In the genomic region with DNA sequence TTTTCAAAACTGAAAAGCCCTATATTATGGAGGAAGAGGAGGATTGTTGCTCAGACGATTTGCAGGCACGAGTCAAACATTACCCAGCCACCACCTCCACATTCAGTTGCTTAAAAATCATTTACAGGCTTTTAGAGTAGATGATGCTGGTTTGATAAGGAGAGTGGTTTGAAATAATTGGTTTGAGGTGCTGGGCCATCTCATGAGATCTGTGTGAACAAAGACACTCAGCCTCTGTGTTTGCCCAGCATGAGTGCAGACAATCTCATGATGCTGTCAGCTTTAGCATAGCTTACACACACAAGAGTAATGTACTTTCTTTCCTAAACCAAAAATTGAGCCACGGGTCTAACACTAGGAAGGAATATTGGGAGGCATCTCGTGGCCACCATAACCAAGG, we compare ENCODE assay signal across 16 cellular contexts. TPM values are rescaled to one million over a fixed set of nuclear protein-coding genes. Genes with fewer than 3 reads are reported as not detected.
A peak's percentile ranks its signal among the peaks of the same experiment; 100 is the strongest.
DNase-seq lines count a peak whose midpoint lies in the region; ATAC-seq, FAIRE-seq and TF ChIP-seq lines count a peak whose summit lies in the region.
"Had no signal": no experiment of that assay in that cellular context is flagged by ENCODE, and none has a peak within 500 bp of the region (broad histone marks: within the 10 kb centered on the region; RNA-seq: fewer than 3 reads in every experiment).

No MANE protein-coding gene starts in this region.

- RAD21 ChIA-PET in GM12878 (lab: Charles Lee; ENCODE audit: unreplicated experiment), result interaction anchor here (1.7 kb wide), 1 partner anchor 16 kb away, joined by 3 read pairs; no protein-coding TSS in a partner anchor

- CTCF ChIA-PET in MCF 10A (lab: Yijun Ruan, JAX) (no interaction called here), mammary epithelial cell (lab: Charles Lee; ENCODE audit: low non-redundant PET) (no interaction called here), GM12878 (lab: Yijun Ruan, JAX) (interaction anchor here (0.6 to 2.6 kb wide), 9 partner anchors 8 to 222 kb away, joined by 3 to 15 read pairs (median 4); no protein-coding TSS in a partner anchor)

- H3K4me2 ChIP-seq in mammary epithelial cell (ENCODE audit: insufficient read depth, low read depth, low read length) (no peak overlapping the region), OCI-LY3 (ENCODE audit: low read length) (peak overlapping the region; percentile 92), GM12878 (ENCODE audit: control insufficient read depth, insufficient read depth) (peak overlapping the region; percentile 15)

- H3K79me2 ChIP-seq in mammary epithelial cell (ENCODE audit: insufficient read depth, low read length) (peaks cover 34% of the 10 kb centered on the region), OCI-LY3 (ENCODE audit: low read length) (peaks cover 89% of the 10 kb centered on the region), GM12878 (ENCODE audit: control insufficient read depth, insufficient read depth, low read length) (peaks cover 79% of the 10 kb centered on the region)

- H3K9me3 ChIP-seq in mammary epithelial cell (replicated peaks; ENCODE audit: insufficient read depth, low read length) (no peaks in the 10 kb centered on the region), OCI-LY3 (ENCODE audit: insufficient read depth, low read length) (no peaks in the 10 kb centered on the region), GM12878 (replicated peaks; ENCODE audit: control insufficient read depth, insufficient read depth, low read length) (no peaks in the 10 kb centered on the region; the same call in 2 of the 3 replicates), right lobe of liver (no peaks in the 10 kb centered on the region)
- H3K9me3 ChIP-seq: ascending aorta, left lung had no signal

- no peak for TF ChIP-seq CTCF in MCF 10A (IDR thresholded peaks at IDR 0.05; ENCODE audit: unreplicated experiment)
- no peak for TF ChIP-seq CTCF in mammary epithelial cell (conservative IDR thresholded peaks at IDR 0.05 in 1 of 2, IDR thresholded peaks at IDR 0.05 in 1 of 2; ENCODE audit: extremely low read depth in 1 of 2, insufficient read depth in 1 of 2, low read depth in 1 of 2, low read length in 2 of 2)
- TF ChIP-seq CTCF in OCI-LY3 (IDR thresholded peaks at IDR 0.05; ENCODE audit: low read depth, low read length), result no peak
- TF ChIP-seq CTCF in GM12878 (IDR thresholded peaks at IDR 0.05 in 2 of 3, conservative IDR thresholded peaks at IDR 0.05 in 1 of 3; ENCODE audit: control insufficient read depth in 2 of 3, extremely low read depth in 1 of 3, insufficient read depth in 1 of 3, low read depth in 3 of 3, low read length in 3 of 3), result no peak
- no peak for TF ChIP-seq CTCF in GM10266 (IDR thresholded peaks at IDR 0.05; ENCODE audit: control insufficient read depth, insufficient read depth, low read depth, missing control alignments)
- no peak for TF ChIP-seq CTCF in right lobe of liver (IDR thresholded peaks at IDR 0.05)

- H3K27ac ChIP-seq in mammary epithelial cell (ENCODE audit: insufficient read depth, low read depth, low read length) (no peak overlapping the region), OCI-LY3 (ENCODE audit: low read length) (peak overlapping the region; percentile 94), GM12878 (ENCODE audit: control insufficient read depth, insufficient read depth) (0 out of 2 replicates have a peak overlapping the region, but pooled peaks have one; percentile 5), right lobe of liver (no peak overlapping the region)
- H3K27ac ChIP-seq: ascending aorta, SK-N-MC, VCaP had no signal

- H3K4me3 Mint-ChIP-seq in MCF 10A (ENCODE audit: unreplicated experiment), result no peak overlapping the region

- H3K36me3 Mint-ChIP-seq in MCF 10A (ENCODE audit: insufficient read depth, unreplicated experiment), result peaks cover 51% of the 10 kb centered on the region

- H3K4me3 ChIP-seq in mammary epithelial cell (replicated peaks in 1 of 3; ENCODE audit: insufficient read depth in 1 of 3, low read depth in 2 of 3, low read length in 3 of 3) (no peak overlapping the region), OCI-LY3 (ENCODE audit: low read length) (peak overlapping the region; percentile 85), GM12878 (0 out of 2 replicates have a peak overlapping the region, but pooled peaks have one; percentile 88), right lobe of liver (no peak overlapping the region)
- H3K4me3 ChIP-seq: ascending aorta, left lung, SK-N-MC had no signal

- ATAC-seq in GM12878 (no peak), HG03039 (IDR thresholded peaks at IDR 0.05; ENCODE audit: unreplicated experiment) (no peak), right lobe of liver (no peak)
- ATAC-seq: left lung had no signal

- dilution Hi-C loops in mammary epithelial cell (cut with HindIII; ENCODE audit: low sequenced_read_pairs), result no loop called here

- no peak for TF ChIP-seq RAD21 in GM12878 (IDR thresholded peaks at IDR 0.05; ENCODE audit: insufficient read depth, low read depth, low read length)

- TF ChIP-seq POLR2A in GM12878 (IDR thresholded peaks at IDR 0.05; ENCODE audit: low read depth, low read length) (no peak), right lobe of liver (IDR thresholded peaks at IDR 0.05) (no peak)

- WGBS in mammary epithelial cell (ENCODE audit: low coverage, missing lambda C conversion rate), result 95% methylated on average over 4 of the region's 4 CpGs
- WGBS in GM12878 (ENCODE audit: insufficient coverage, insufficient replicate concordance, low lambda C conversion rate, missing lambda C conversion rate), result 97% methylated on average over 4 of the region's 4 CpGs
- 73% methylated on average over 4 of the region's 4 CpGs for WGBS in right lobe of liver (ENCODE audit: insufficient coverage, low coverage, low lambda C conversion rate, missing lambda C conversion rate)

- intact Hi-C loops in MCF 10A (cut with micrococcal nuclease) (no loop called here), mammary epithelial cell (cut with micrococcal nuclease) (no loop called here), GM12878 (cut with micrococcal nuclease; ENCODE audit: unreplicated experiment) (no loop called here), right lobe of liver (cut with DNase I) (no loop called here)

- SMC1A ChIA-PET in GM12878 (lab: Charles Lee; ENCODE audit: uncharacterized antibody, unreplicated experiment), result interaction anchor here (1.1 to 1.2 kb wide), 2 partner anchors 14 to 16 kb away, joined by 3 to 4 read pairs; no protein-coding TSS in a partner anchor

- BruUV-seq in MCF 10A (replicated peaks; lab: Mats Ljungman, UMichigan), result no TSS peak
- no TSS peak for BruUV-seq in mammary epithelial cell (replicated peaks; lab: Mats Ljungman, UMichigan)
- no TSS peak for BruUV-seq in GM12878 (replicated peaks; lab: Mats Ljungman, UMichigan)

- in situ Hi-C loops in mammary epithelial cell (cut with MboI; ENCODE audit: low sequenced_read_pairs in 2 of 2), result no loop called here
- in situ Hi-C loops in GM12878 (cut with MboI), result no loop called here

- H3K9ac ChIP-seq in mammary epithelial cell (ENCODE audit: insufficient read depth, low read length) (no peak overlapping the region), OCI-LY3 (ENCODE audit: low read length) (peak overlapping the region; percentile 34), GM12878 (ENCODE audit: control insufficient read depth, insufficient read depth, low read length) (no peak overlapping the region)

- H3K27me3 ChIP-seq in mammary epithelial cell (ENCODE audit: insufficient read depth, low read length), result no peaks in the 10 kb centered on the region
- no peaks in the 10 kb centered on the region for H3K27me3 ChIP-seq in OCI-LY3 (ENCODE audit: low read depth, low read length)
- H3K27me3 ChIP-seq in GM12878 (replicated peaks in 1 of 2; ENCODE audit: control insufficient read depth in 2 of 2, insufficient read depth in 2 of 2, low read length in 1 of 2), result no peaks in the 10 kb centered on the region
- H3K27me3 ChIP-seq in right lobe of liver, result no peaks in the 10 kb centered on the region
- H3K27me3 ChIP-seq: ascending aorta, left lung had no signal

- H3K4me1 ChIP-seq in mammary epithelial cell (ENCODE audit: insufficient read depth, low read length) (peaks cover 37% of the 10 kb centered on the region), OCI-LY3 (ENCODE audit: low read length) (peaks cover 90% of the 10 kb centered on the region), GM12878 (ENCODE audit: control insufficient read depth, insufficient read depth, low read length) (peaks cover 40% of the 10 kb centered on the region), right lobe of liver (peaks cover 0 to 51% (median 13%) of the 10 kb centered on the region in 4 donors)

- peak overlapping the region; percentile 41 for H3K27ac Mint-ChIP-seq in MCF 10A (ENCODE audit: low read depth, unreplicated experiment)

- no peak for FAIRE-seq in GM12878 (lab: Jason Lieb, UNC)

- no peaks in the 10 kb centered on the region for H4K20me1 ChIP-seq in mammary epithelial cell (ENCODE audit: insufficient read depth, low read length)
- peaks cover 64% of the 10 kb centered on the region for H4K20me1 ChIP-seq in OCI-LY3 (ENCODE audit: insufficient read depth, low read length)
- peaks cover 3% of the 10 kb centered on the region; the same call in 1 of the 2 replicates for H4K20me1 ChIP-seq in GM12878 (ENCODE audit: control insufficient read depth, insufficient read depth)

- H3K4me1 Mint-ChIP-seq in MCF 10A (ENCODE audit: insufficient read depth, unreplicated experiment), result peaks cover 35% of the 10 kb centered on the region

- DNase-seq in MCF 10A (ENCODE audit: unreplicated experiment) (no peak), mammary epithelial cell (no peak), GM12878 (ENCODE audit: low read depth, low spot score) (no peak), GM10266 (ENCODE audit: extremely low spot score) (no peak), right lobe of liver (no peak)
- no peak for DNase-seq in NK-92 treated with Interleukin-12 subunit alpha and Interleukin-12 subunit beta, amount 100 ng/mL, for 24 hours (lab: John Stamatoyannopoulos, UW)
- DNase-seq: foreskin fibroblast, Karpas-422, left lung, NCI-H146, NCI-H446 had no signal

- POLR2A ChIA-PET in MCF 10A (lab: Yijun Ruan, JAX), result interaction anchor here (2.2 kb wide), 1 partner anchor 12 kb away, joined by 8 read pairs; no protein-coding TSS in a partner anchor
- POLR2A ChIA-PET in GM12878 (lab: Charles Lee), result interaction anchor here (0.5 kb wide), 1 partner anchor 220 kb away, joined by 5 read pairs; no protein-coding TSS in a partner anchor

- no peak for TF ChIP-seq EP300 in GM12878 (IDR thresholded peaks at IDR 0.05; ENCODE audit: borderline replicate concordance in 1 of 2, control insufficient read depth in 1 of 2, low read depth in 2 of 2, low read length in 2 of 2)

- H2AFZ ChIP-seq in mammary epithelial cell (ENCODE audit: low read depth, low read length) (no peak overlapping the region), OCI-LY3 (ENCODE audit: low read depth, low read length) (no peak overlapping the region), GM12878 (ENCODE audit: control insufficient read depth, low read depth, low read length) (no peak overlapping the region)

- H3K9me3 Mint-ChIP-seq in MCF 10A (ENCODE audit: unreplicated experiment), result no peaks in the 10 kb centered on the region

- H3K27me3 Mint-ChIP-seq in MCF 10A (ENCODE audit: insufficient read depth, unreplicated experiment), result no peaks in the 10 kb centered on the region

- peaks cover 9% of the 10 kb centered on the region for H3K36me3 ChIP-seq in mammary epithelial cell (ENCODE audit: insufficient read depth, low read length)
- peaks cover 82% of the 10 kb centered on the region for H3K36me3 ChIP-seq in OCI-LY3 (replicated peaks; ENCODE audit: low read depth, low read length)
- H3K36me3 ChIP-seq in GM12878 (ENCODE audit: control insufficient read depth in 2 of 2, insufficient read depth in 2 of 2, low read length in 1 of 2), result peaks cover 15 to 37% of the 10 kb centered on the region in 2 experiments
- peaks cover 4 to 47% (median 18%) of the 10 kb centered on the region in 4 donors for H3K36me3 ChIP-seq in right lobe of liver

RNA-seq across cellular contexts. Expression of a gene that starts 4.3 kb away (rescaled TPM):
- total RNA-seq in MCF 10A (2022), result 96.6 and 112 TPM in 2 replicates
- 10 to 100 TPM; 22.7 to 27.6 TPM for total RNA-seq in mammary epithelial cell
- 105 TPM for polyA plus RNA-seq in mammary epithelial cell
- polyA minus RNA-seq in mammary epithelial cell, result 69.4 TPM
- 332 and 410 TPM in 2 replicates for total RNA-seq in GM12878 (2013; cell fraction: nucleolus; rRNA removed)
- 104 and 112 TPM in 2 replicates for total RNA-seq in GM12878 (2014; rRNA removed)
- 79.7 and 80.2 TPM in 2 replicates for total RNA-seq in GM12878 (2014; rRNA removed; fragmentation: Illumina TruSeq; extraction: Trizol)
- 147 and 158 TPM in 2 replicates for total RNA-seq in GM12878 (2021)
- polyA plus RNA-seq in GM12878 (2011; ENCODE audit: low read depth), result 77.0 TPM
- polyA plus RNA-seq in GM12878 (2011; rRNA removed), result 129 and 237 TPM in 2 replicates
- 362 and 451 TPM in 2 replicates for polyA plus RNA-seq in GM12878 (2011; cell fraction: cytosol; rRNA removed)
- 282 and 405 TPM in 2 replicates for polyA plus RNA-seq in GM12878 (2011; cell fraction: nucleus; rRNA removed)
- polyA plus RNA-seq in GM12878 (2012), result 84.4 and 111 TPM in 2 replicates
- 153 and 168 TPM in 2 replicates for polyA plus RNA-seq in GM12878 (2014; fragmentation: Illumina TruSeq; extraction: Trizol)
- 10 to 100 TPM; 37.5 to 79.9 TPM for polyA plus RNA-seq in GM12878 (2014; fragmentation: Nextera tagmentation; extraction: Ambion mirVana)
- 107 and 111 TPM in 2 replicates for polyA plus RNA-seq in GM12878 (2014; rRNA removed)
- 100 to 1,000 TPM; 189 to 200 TPM for polyA plus RNA-seq in GM12878 (2016; fragmentation: Nextera tagmentation; extraction: Ambion mirVana)
- 286 and 303 TPM in 2 replicates for polyA minus RNA-seq in GM12878 (2011; rRNA and poly(A)+ RNA removed)
- 73.4 and 78.4 TPM in 2 replicates for polyA minus RNA-seq in GM12878 (2011; cell fraction: cytosol; rRNA and poly(A)+ RNA removed)
- polyA minus RNA-seq in GM12878 (2011; cell fraction: nucleus; rRNA and poly(A)+ RNA removed), result 142 and 145 TPM in 2 replicates
- 100 to 1,000 TPM; 109 to 259 (median 185) TPM for total RNA-seq in right lobe of liver

RNA-seq across cellular contexts. Expression of a gene that starts 32.2 kb away (rescaled TPM):
- total RNA-seq in MCF 10A (2022) (0.25 TPM in 1 of 2 replicates, not detected in the other), mammary epithelial cell (not detected), GM12878 (2014; rRNA removed) (0.68 TPM in 1 of 2 replicates, not detected in the other), GM12878 (2014; rRNA removed; fragmentation: Illumina TruSeq; extraction: Trizol) (0.41 TPM in 1 of 2 replicates, not detected in the other), GM12878 (2021) (1.7 and 2.0 TPM in 2 replicates), right lobe of liver (1 to 10 TPM in 1 of 6 experiments, under 1 TPM in 3, not detected in 2; 0.39 to 1.2 (median 0.86) TPM)
- polyA plus RNA-seq in mammary epithelial cell (not detected), GM12878 (2011; rRNA removed) (0.23 and 0.43 TPM in 2 replicates), GM12878 (2014; fragmentation: Illumina TruSeq; extraction: Trizol) (0.10 TPM in 1 of 2 replicates, not detected in the other), GM12878 (2014; fragmentation: Nextera tagmentation; extraction: Ambion mirVana) (1 to 10 TPM in 1 of 2 experiments, under 1 TPM in 1; 0.88 to 1.0 TPM), GM12878 (2014; rRNA removed) (0.25 and 0.40 TPM in 2 replicates), GM12878 (2016; fragmentation: Nextera tagmentation; extraction: Ambion mirVana) (under 1 TPM in 1 of 2 experiments, not detected in 1; 0.19 TPM)
- polyA minus RNA-seq in mammary epithelial cell, result not detected
- 1.2 and 1.3 TPM in 2 replicates for total RNA-seq in GM12878 (2013; cell fraction: nucleolus; rRNA removed)
- 1.2 TPM for polyA plus RNA-seq in GM12878 (2011; ENCODE audit: low read depth)
- polyA plus RNA-seq in GM12878 (2011; cell fraction: cytosol; rRNA removed), result 0.87 and 1.3 TPM in 2 replicates
- 7.3 and 7.5 TPM in 2 replicates for polyA plus RNA-seq in GM12878 (2011; cell fraction: nucleus; rRNA removed)
- polyA plus RNA-seq in GM12878 (2012), result 1.3 and 1.7 TPM in 2 replicates
- polyA minus RNA-seq in GM12878 (2011; rRNA and poly(A)+ RNA removed), result 0.72 and 1.2 TPM in 2 replicates
- polyA minus RNA-seq in GM12878 (2011; cell fraction: cytosol; rRNA and poly(A)+ RNA removed), result not detected in 2 replicates
- 0.36 and 1.1 TPM in 2 replicates for polyA minus RNA-seq in GM12878 (2011; cell fraction: nucleus; rRNA and poly(A)+ RNA removed)
- total RNA-seq: ascending aorta had no signal

RNA-seq across cellular contexts. Expression of a gene that starts 37.7 kb away (rescaled TPM):
- total RNA-seq in MCF 10A (2022) (2.0 and 3.2 TPM in 2 replicates), mammary epithelial cell (under 1 TPM; 0.31 to 0.33 TPM), GM12878 (2014; rRNA removed) (0.33 and 0.34 TPM in 2 replicates), GM12878 (2014; rRNA removed; fragmentation: Illumina TruSeq; extraction: Trizol) (not detected in 2 replicates), GM12878 (2021) (1.0 and 1.1 TPM in 2 replicates), right lobe of liver (10 to 100 TPM; 12.5 to 54.4 (median 18.6) TPM)
- polyA plus RNA-seq in mammary epithelial cell (0.06 TPM), GM12878 (2011; rRNA removed) (not detected in 2 replicates), GM12878 (2014; fragmentation: Illumina TruSeq; extraction: Trizol) (not detected in 2 replicates), GM12878 (2014; fragmentation: Nextera tagmentation; extraction: Ambion mirVana) (under 1 TPM in 1 of 2 experiments, not detected in 1; 0.14 TPM), GM12878 (2014; rRNA removed) (0.58 and 0.88 TPM in 2 replicates), GM12878 (2016; fragmentation: Nextera tagmentation; extraction: Ambion mirVana) (under 1 TPM; 0.48 to 0.55 TPM)
- 0.21 TPM for polyA minus RNA-seq in mammary epithelial cell
- not detected in 2 replicates for total RNA-seq in GM12878 (2013; cell fraction: nucleolus; rRNA removed)
- not detected for polyA plus RNA-seq in GM12878 (2011; ENCODE audit: low read depth)
- polyA plus RNA-seq in GM12878 (2011; cell fraction: cytosol; rRNA removed), result 0.03 and 0.09 TPM in 2 replicates
- 0.22 and 0.39 TPM in 2 replicates for polyA plus RNA-seq in GM12878 (2011; cell fraction: nucleus; rRNA removed)
- 0.08 and 0.11 TPM in 2 replicates for polyA plus RNA-seq in GM12878 (2012)
- polyA minus RNA-seq in GM12878 (2011; rRNA and poly(A)+ RNA removed), result not detected in 2 replicates
- polyA minus RNA-seq in GM12878 (2011; cell fraction: cytosol; rRNA and poly(A)+ RNA removed), result not detected in 2 replicates
- 0.36 and 0.38 TPM in 2 replicates for polyA minus RNA-seq in GM12878 (2011; cell fraction: nucleus; rRNA and poly(A)+ RNA removed)

RNA-seq across cellular contexts. Expression of a gene that starts 41.7 kb away (rescaled TPM):
- total RNA-seq in MCF 10A (2022) (not detected in 2 replicates), mammary epithelial cell (not detected), GM12878 (2014; rRNA removed) (not detected in 2 replicates), GM12878 (2014; rRNA removed; fragmentation: Illumina TruSeq; extraction: Trizol) (not detected in 2 replicates), GM12878 (2021) (not detected in 2 replicates), right lobe of liver (not detected)
- polyA plus RNA-seq in mammary epithelial cell (not detected), GM12878 (2011; rRNA removed) (not detected in 2 replicates), GM12878 (2014; fragmentation: Illumina TruSeq; extraction: Trizol) (not detected in 2 replicates), GM12878 (2014; fragmentation: Nextera tagmentation; extraction: Ambion mirVana) (not detected), GM12878 (2014; rRNA removed) (not detected in 2 replicates), GM12878 (2016; fragmentation: Nextera tagmentation; extraction: Ambion mirVana) (not detected)
- polyA minus RNA-seq in mammary epithelial cell, result not detected
- not detected in 2 replicates for total RNA-seq in GM12878 (2013; cell fraction: nucleolus; rRNA removed)
- polyA plus RNA-seq in GM12878 (2011; ENCODE audit: low read depth), result not detected
- polyA plus RNA-seq in GM12878 (2011; cell fraction: cytosol; rRNA removed), result not detected in 2 replicates
- not detected in 2 replicates for polyA plus RNA-seq in GM12878 (2011; cell fraction: nucleus; rRNA removed)
- not detected in 2 replicates for polyA plus RNA-seq in GM12878 (2012)
- not detected in 2 replicates for polyA minus RNA-seq in GM12878 (2011; rRNA and poly(A)+ RNA removed)
- polyA minus RNA-seq in GM12878 (2011; cell fraction: cytosol; rRNA and poly(A)+ RNA removed), result not detected in 2 replicates
- polyA minus RNA-seq in GM12878 (2011; cell fraction: nucleus; rRNA and poly(A)+ RNA removed), result not detected in 2 replicates
- total RNA-seq: ascending aorta, left lung had no signal

Comparison
In these comparisons a context has a peak if more than half of its experiments do, and no peak if none do; other contexts are left out.
1. H3K27ac ChIP-seq: peak in OCI-LY3 (single experiment) and GM12878 (single experiment); none in mammary epithelial cell (single experiment) and right lobe of liver (0 of 3).
2. H3K4me3 ChIP-seq: peak in OCI-LY3 (single experiment) and GM12878 (single experiment); none in mammary epithelial cell (0 of 3) and right lobe of liver (0 of 3).